In the genomic region with DNA sequence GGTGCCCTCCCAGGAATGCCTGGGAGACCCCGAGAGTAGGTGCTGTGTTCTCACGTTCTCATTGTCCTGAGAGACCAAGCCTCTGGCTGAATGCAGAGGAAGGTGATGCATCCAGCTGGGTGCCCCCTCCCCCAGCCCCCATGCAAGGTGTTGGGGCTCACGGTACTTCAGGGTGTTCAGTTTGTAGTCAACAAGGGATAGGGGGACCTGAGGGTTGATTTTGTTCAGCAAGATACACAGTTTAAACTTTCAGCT, we compare ENCODE assay signal across 21 cellular contexts.
DNase-seq lines count a peak whose midpoint lies in the region; ATAC-seq lines count a peak whose summit lies in the region.
"Had no signal": no experiment of that assay in that cellular context is flagged by ENCODE, and none has a peak within 500 bp of the region (broad histone marks: within the 10 kb centered on the region; RNA-seq: fewer than 3 reads in every experiment).

No MANE protein-coding gene starts in this region.

- no peak for ATAC-seq in activated T-helper 17 cell treated with anti-CD3 and anti-CD28 coated beads, Interleukin-2, amount 50 U/mL, for 72 hours (replicated peaks)
- no peak for ATAC-seq in GM21619 (IDR thresholded peaks at IDR 0.05; ENCODE audit: unreplicated experiment)
- ATAC-seq: CD8-positive, alpha-beta T cell; HCT116; Panc1 had no signal

- H3K27me3 Mint-ChIP-seq in activated T-helper 17 cell treated with anti-CD3 and anti-CD28 coated beads, Interleukin-2, amount 50 U/mL, for 72 hours, result no peaks in the 10 kb centered on the region

- intact Hi-C loops in posterior vena cava (cut with DNase I), result no loop called here

- H3K27me3 ChIP-seq in HUES6 (ENCODE audit: control insufficient read depth, insufficient read depth, low read length), result no peaks in the 10 kb centered on the region

- H3K4me3 ChIP-seq in HUES6 (ENCODE audit: low read depth, low read length), result no peak overlapping the region

- no peaks in the 10 kb centered on the region for H3K9me3 Mint-ChIP-seq in activated T-helper 17 cell treated with anti-CD3 and anti-CD28 coated beads, Interleukin-2, amount 50 U/mL, for 72 hours
- H3K9me3 Mint-ChIP-seq: CD8-positive, alpha-beta T cell had no signal

- H3K36me3 ChIP-seq in HUES6 (ENCODE audit: control insufficient read depth, insufficient read depth, low read length), result no peaks in the 10 kb centered on the region

- no peak overlapping the region for H3K27ac ChIP-seq in HUES6 (ENCODE audit: low read depth, low read length)
- H3K27ac ChIP-seq: HL-60, RWPE1 had no signal

- peak; percentile 42 for DNase-seq in activated effector memory CD4-positive, alpha-beta T cell treated with anti-CD3 and anti-CD28 coated beads, Interleukin-2, amount 50 U/mL, for 16 hours
- no peak for DNase-seq in activated effector memory CD4-positive, alpha-beta T cell treated with Interleukin-2 at 50 U/mL for 16 hours
- DNase-seq in posterior vena cava (ENCODE audit: low spot score) (peak; percentile 61), cerebellum (ENCODE audit: low spot score) (no peak), NCI-H1436 treated with DMSO at 0.1 percent for 48 hours (lab: John Stamatoyannopoulos, UW) (no peak)
- DNase-seq: CD8-positive, alpha-beta T cell; DMS79; GF-D8; NCI-H1105; NCI-H2029; NCI-H446 treated with DMSO at 0.1 percent for 48 hours; NCI-H82; SHP77 treated with DMSO at 0.1 percent for 48 hours had no signal

- H3K27ac Mint-ChIP-seq in activated T-helper 17 cell treated with anti-CD3 and anti-CD28 coated beads, Interleukin-2, amount 50 U/mL, for 72 hours, result peak overlapping the region; percentile 25
- H3K27ac Mint-ChIP-seq: CD8-positive, alpha-beta T cell had no signal

- H3K9me3 ChIP-seq in HUES6 (ENCODE audit: control insufficient read depth, insufficient read depth, low read depth, low read length), result peaks cover 6% of the 10 kb centered on the region; the same call in 1 of the 2 replicates
- H3K9me3 ChIP-seq: Caco-2 had no signal

- H3K9ac ChIP-seq in HUES6 (ENCODE audit: low read length), result peak overlapping the region; percentile 23

- H3K36me3 Mint-ChIP-seq in activated T-helper 17 cell treated with anti-CD3 and anti-CD28 coated beads, Interleukin-2, amount 50 U/mL, for 72 hours (ENCODE audit: low read depth), result no peaks in the 10 kb centered on the region
- H3K36me3 Mint-ChIP-seq: CD8-positive, alpha-beta T cell had no signal

- H3K4me3 Mint-ChIP-seq in activated T-helper 17 cell treated with anti-CD3 and anti-CD28 coated beads, Interleukin-2, amount 50 U/mL, for 72 hours, result no peak overlapping the region
- H3K4me3 Mint-ChIP-seq: CD8-positive, alpha-beta T cell had no signal

- H3K4me1 ChIP-seq in HUES6 (ENCODE audit: control insufficient read depth, insufficient read depth, low read length), result peaks cover 16% of the 10 kb centered on the region; the same call in 1 of the 2 replicates
- H3K4me1 ChIP-seq: Caco-2 had no signal

- H3K4me1 Mint-ChIP-seq in activated T-helper 17 cell treated with anti-CD3 and anti-CD28 coated beads, Interleukin-2, amount 50 U/mL, for 72 hours, result peaks cover 8% of the 10 kb centered on the region

Comparison
In these comparisons a context has a peak if more than half of its experiments do, and no peak if none do; other contexts are left out.
1. DNase-seq: peak in activated effector memory CD4-positive, alpha-beta T cell treated with anti-CD3 and anti-CD28 coated beads, Interleukin-2, amount 50 U/mL, for 16 hours (single experiment) and posterior vena cava (single experiment); none in activated effector memory CD4-positive, alpha-beta T cell treated with Interleukin-2 at 50 U/mL for 16 hours (single experiment), cerebellum (single experiment) and NCI-H1436 treated with DMSO at 0.1 percent for 48 hours (single experiment).